Comparison of ENCODE assay signal across 1 cellular context in genomic region chr4:40369437-40370278, GRCh38.
TF ChIP-seq lines count a peak whose summit lies in the region.

No MANE protein-coding gene starts in this region.

TF ChIP-seq in HepG2, 621 proteins besides CTCF, POLR2A, EP300 and RAD21 (continued from another document and continues in another):
- no peak for TF ChIP-seq SOX6 (IDR thresholded peaks at IDR 0.05)
- peak; percentile 23; the same call in 1 of the 2 replicates for TF ChIP-seq SOX6 (CRISPR knock-in tag; IDR thresholded peaks at IDR 0.05)
- TF ChIP-seq ARID5B (CRISPR knock-in tag; IDR thresholded peaks at IDR 0.05) = peak; percentile 76
- TF ChIP-seq ATF7 (IDR thresholded peaks at IDR 0.05) = no peak
- no peak for TF ChIP-seq ATF7 (CRISPR knock-in tag; IDR thresholded peaks at IDR 0.05)
- no peak for TF ChIP-seq HNF1B (CRISPR knock-in tag; IDR thresholded peaks at IDR 0.05)
- TF ChIP-seq ARID3A (IDR thresholded peaks at IDR 0.05; ENCODE audit: low read depth, low read length) = peak; percentile 46; the same call in 1 of the 2 replicates
- TF ChIP-seq ZNF747 (CRISPR knock-in tag; IDR thresholded peaks at IDR 0.05; ENCODE audit: borderline replicate concordance) = no peak
- TF ChIP-seq ZNF207 (IDR thresholded peaks at IDR 0.05; ENCODE audit: borderline replicate concordance) = no peak
- no peak for TF ChIP-seq ZNF513 (CRISPR knock-in tag; conservative IDR thresholded peaks at IDR 0.05)
- TF ChIP-seq NCOA2 (CRISPR knock-in tag; IDR thresholded peaks at IDR 0.05) = peak; percentile 32; the same call in 1 of the 2 replicates
- no peak for TF ChIP-seq ZNF282 (IDR thresholded peaks at IDR 0.05; ENCODE audit: partially characterized antibody)
- TF ChIP-seq NCOR1 (IDR thresholded peaks at IDR 0.05; ENCODE audit: borderline replicate concordance, low read length) = peak; percentile 88
- no peak for TF ChIP-seq MAZ (IDR thresholded peaks at IDR 0.05; ENCODE audit: borderline replicate concordance, low read depth, low read length)
- no peak for TF ChIP-seq MAZ (CRISPR knock-in tag; IDR thresholded peaks at IDR 0.05; ENCODE audit: low read depth)
- no peak for TF ChIP-seq BATF2 (CRISPR knock-in tag; IDR thresholded peaks at IDR 0.05)
- TF ChIP-seq CEBPB (IDR thresholded peaks at IDR 0.05; ENCODE audit: borderline replicate concordance, low read depth, low read length) = peak; percentile 52; the same call in 1 of the 2 replicates
- no peak for TF ChIP-seq NFYC (CRISPR knock-in tag; IDR thresholded peaks at IDR 0.05)
- TF ChIP-seq STAG1 (CRISPR knock-in tag; IDR thresholded peaks at IDR 0.05) = peak; percentile 52
- no peak for TF ChIP-seq IKZF1 (IDR thresholded peaks at IDR 0.05)
- TF ChIP-seq NR2F6 (IDR thresholded peaks at IDR 0.05) = 0 out of 2 replicates have a peak, but pooled peaks have one; percentile 30
- TF ChIP-seq NR2F6 (CRISPR knock-in tag; IDR thresholded peaks at IDR 0.05) = 0 out of 2 replicates have a peak, but pooled peaks have one; percentile 18
- TF ChIP-seq KAT2B (IDR thresholded peaks at IDR 0.05; ENCODE audit: borderline replicate concordance, low read depth, low read length) = no peak
- TF ChIP-seq RARA (CRISPR knock-in tag; IDR thresholded peaks at IDR 0.05) = 0 out of 2 replicates have a peak, but pooled peaks have one; percentile 7
- peak; percentile 83; the same call in 1 of the 2 replicates for TF ChIP-seq ZNF644 (CRISPR knock-in tag; IDR thresholded peaks at IDR 0.05; ENCODE audit: low read depth)
- no peak for TF ChIP-seq SOX13 (IDR thresholded peaks at IDR 0.05)
- peak in 1 of 2 experiments; percentile 35; a peak in 1 of 4 replicates for TF ChIP-seq SOX13 (CRISPR knock-in tag; conservative IDR thresholded peaks at IDR 0.05 in 1 of 2, IDR thresholded peaks at IDR 0.05 in 1 of 2)
- no peak for TF ChIP-seq POLR2AphosphoS5 (IDR thresholded peaks at IDR 0.05; ENCODE audit: low read depth, low read length)
- TF ChIP-seq ZNF34 (CRISPR knock-in tag; IDR thresholded peaks at IDR 0.05; ENCODE audit: borderline replicate concordance) = no peak
- 0 out of 2 replicates have a peak, but pooled peaks have one; percentile 23 for TF ChIP-seq RCOR2 (CRISPR knock-in tag; IDR thresholded peaks at IDR 0.05)
- no peak for TF ChIP-seq ZNF138 (CRISPR knock-in tag; IDR thresholded peaks at IDR 0.05; ENCODE audit: low read depth)
- no peak for TF ChIP-seq FOXO1 (CRISPR knock-in tag; IDR thresholded peaks at IDR 0.05)
- no peak for TF ChIP-seq ZBTB7A (CRISPR knock-in tag; IDR thresholded peaks at IDR 0.05)
- TF ChIP-seq BCL3 (CRISPR knock-in tag; IDR thresholded peaks at IDR 0.05) = no peak
- TF ChIP-seq GPN1 (CRISPR knock-in tag; IDR thresholded peaks at IDR 0.05; ENCODE audit: borderline replicate concordance) = no peak
- TF ChIP-seq IRF2 (CRISPR knock-in tag; IDR thresholded peaks at IDR 0.05) = no peak
- no peak for TF ChIP-seq ERF (CRISPR knock-in tag; IDR thresholded peaks at IDR 0.05)
- TF ChIP-seq ZBTB2 (CRISPR knock-in tag; IDR thresholded peaks at IDR 0.05; ENCODE audit: low read depth) = no peak
- TF ChIP-seq ZNF777 (CRISPR knock-in tag; IDR thresholded peaks at IDR 0.05) = no peak
- peak; percentile 28; the same call in 1 of the 2 replicates for TF ChIP-seq HOMEZ (CRISPR knock-in tag; IDR thresholded peaks at IDR 0.05; ENCODE audit: low read depth)
- TF ChIP-seq SOX5 (CRISPR knock-in tag; IDR thresholded peaks at IDR 0.05; ENCODE audit: borderline replicate concordance) = peak; percentile 32; the same call in 1 of the 2 replicates
- peak; percentile 85 for TF ChIP-seq HNF4G (IDR thresholded peaks at IDR 0.05; ENCODE audit: borderline replicate concordance, low read depth, low read length)
- TF ChIP-seq HNF4G (CRISPR knock-in tag; IDR thresholded peaks at IDR 0.05; ENCODE audit: borderline replicate concordance, low read depth) = no peak; the same call in 1 of the 2 replicates
- peak; percentile 33; the same call in 1 of the 2 replicates for TF ChIP-seq PAXIP1 (CRISPR knock-in tag; conservative IDR thresholded peaks at IDR 0.05)
- peak; percentile 52; the same call in 1 of the 2 replicates for TF ChIP-seq ZGPAT (CRISPR knock-in tag; IDR thresholded peaks at IDR 0.05)
- TF ChIP-seq GATAD2A (CRISPR knock-in tag; IDR thresholded peaks at IDR 0.05) = peak; percentile 62; the same call in 1 of the 2 replicates
- no peak for TF ChIP-seq HOXA7 (CRISPR knock-in tag; IDR thresholded peaks at IDR 0.05)
